Comparison of ENCODE assay signal across 8 cellular contexts in genomic region chr17:1365445-1366039, GRCh38. TPM values are rescaled to one million over a fixed set of nuclear protein-coding genes. Genes with fewer than 3 reads are reported as not detected.
DNase-seq lines count a peak whose midpoint lies in the region; ATAC-seq and TF ChIP-seq lines count a peak whose summit lies in the region.

No MANE protein-coding gene starts in this region.

- peaks cover 100% of the 10 kb centered on the region for H3K79me2 ChIP-seq in DND-41 (ENCODE audit: insufficient read depth, low read length)

- H3K36me3 ChIP-seq in DND-41 (ENCODE audit: insufficient read depth, low read length) = peaks cover 52% of the 10 kb centered on the region
- peaks cover 12% of the 10 kb centered on the region for H3K36me3 ChIP-seq in neutrophil

- TF ChIP-seq CTCF in DND-41 (IDR thresholded peaks at IDR 0.05; ENCODE audit: borderline replicate concordance, extremely low read depth, low read length, poor library complexity, severe bottlenecking) = peak; percentile 91
- TF ChIP-seq CTCF in foreskin keratinocyte (conservative IDR thresholded peaks at IDR 0.05) = peak; percentile 93
- peak; percentile 82 for TF ChIP-seq CTCF in neutrophil (IDR thresholded peaks at IDR 0.05)

- peak overlapping the region; percentile 11; the same call in 1 of the 2 replicates for H3K4me2 ChIP-seq in DND-41 (ENCODE audit: insufficient read depth, low read length)

- H3K27me3 ChIP-seq in DND-41 (ENCODE audit: insufficient read depth, low read length, poor library complexity) (no peaks in the 10 kb centered on the region), foreskin keratinocyte (no peaks in the 10 kb centered on the region), neutrophil (no peaks in the 10 kb centered on the region)

- H3K27ac ChIP-seq in DND-41 (ENCODE audit: low read length) (no peak overlapping the region), foreskin keratinocyte (no peak overlapping the region), neutrophil (no peak overlapping the region)

- H3K9ac ChIP-seq in DND-41 (ENCODE audit: low read depth, low read length) = no peak overlapping the region

- H3K9me3 ChIP-seq in DND-41 (ENCODE audit: insufficient read depth, low read length, severe bottlenecking) (no peaks in the 10 kb centered on the region), neutrophil (no peaks in the 10 kb centered on the region)

- DNase-seq in DND-41 = peak; percentile 69
- peak; percentile 77 for DNase-seq in M059J (ENCODE audit: low read depth)
- DNase-seq in RPMI8226 = peak; percentile 70
- DNase-seq in activated gamma-delta T cell treated with anti-CD3 and anti-CD28 coated beads, Interleukin-2, amount 50 U/mL, for 16 hours (ENCODE audit: low read depth) = peak; percentile 36
- DNase-seq in foreskin keratinocyte = peak; percentile 25 to 59
- DNase-seq in ureter (ENCODE audit: low spot score) = peak; percentile 68

- no peak overlapping the region for H3K4me3 ChIP-seq in DND-41 (ENCODE audit: low read depth in 1 of 2, low read length in 2 of 2)
- H3K4me3 ChIP-seq in neutrophil (ENCODE audit: low read depth in 1 of 2, low read length in 1 of 2) = no peak overlapping the region

- ATAC-seq in DND-41 (ENCODE audit: insufficient read depth, low read depth) = peak; percentile 89
- ATAC-seq in foreskin keratinocyte = peak; percentile 58
- ATAC-seq in HG02973 (IDR thresholded peaks at IDR 0.05; ENCODE audit: unreplicated experiment) = no peak

- H2AFZ ChIP-seq in DND-41 (ENCODE audit: low read depth, low read length) = no peak overlapping the region

- H3K4me1 ChIP-seq in DND-41 (ENCODE audit: insufficient read depth, low read length) (peaks cover 7% of the 10 kb centered on the region; the same call in 1 of the 2 replicates), foreskin keratinocyte (peaks cover 29% of the 10 kb centered on the region), neutrophil (ENCODE audit: control insufficient read depth in 1 of 2, insufficient read depth in 1 of 2, low read depth in 1 of 2, low read length in 1 of 2) (peaks cover 40 to 44% of the 10 kb centered on the region in 2 experiments)

- peaks cover 91% of the 10 kb centered on the region for H4K20me1 ChIP-seq in DND-41 (ENCODE audit: insufficient read depth, low read length)

RNA-seq across cellular contexts. Expression of gene YWHAE, which starts 34.5 kb away (rescaled TPM):
- 550 and 591 TPM in 2 replicates for total RNA-seq in M059J (2014; rRNA removed; shearing (Covaris generic))
- total RNA-seq in foreskin keratinocyte (582 and 629 TPM in 2 replicates), ureter (492 TPM)
- 540 and 664 TPM in 2 replicates for polyA plus RNA-seq in foreskin keratinocyte
